Comparison of ENCODE assay signal across 29 cellular contexts in the genomic region with DNA sequence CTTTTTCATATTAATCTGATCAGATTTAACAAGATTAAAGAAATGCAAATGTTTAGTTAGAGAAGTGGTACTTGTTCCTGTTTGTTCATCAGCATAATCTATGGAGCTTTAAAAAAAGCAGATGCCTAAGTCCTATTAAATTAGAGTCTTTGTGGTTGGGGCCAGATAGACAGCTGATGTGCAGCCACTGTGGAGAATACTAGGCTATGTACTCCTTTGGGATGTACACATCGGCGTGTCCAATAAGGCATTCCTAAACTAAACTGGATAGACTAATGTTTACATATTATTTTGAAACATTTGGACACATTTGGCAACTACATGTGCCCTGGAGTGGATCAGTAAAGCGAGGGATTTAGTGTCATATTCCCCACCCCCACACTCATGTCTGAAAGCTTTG.
"Had no signal": no experiment of that assay in that cellular context is flagged by ENCODE, and none has a peak within 500 bp of the region (broad histone marks: within the 10 kb centered on the region; RNA-seq: fewer than 3 reads in every experiment).

No MANE protein-coding gene starts in this region.

- H3K9me3 Mint-ChIP-seq: memory B cell; stimulated activated naive CD8-positive, alpha-beta T cell treated with anti-CD3 and anti-CD28 coated beads, Interleukin-15, amount 100 ng/mL, for 72 hours had no signal

- H3K36me3 Mint-ChIP-seq: immature natural killer cell, memory B cell, natural killer cell had no signal

- H3K36me3 ChIP-seq: esophagus squamous epithelium, heart right ventricle, lower lobe of right lung, ovary, right lobe of liver, suprapubic skin, transverse colon, upper lobe of right lung, uterus had no signal

- H3K4me3 Mint-ChIP-seq: immature natural killer cell; memory B cell; natural killer cell; stimulated activated naive CD8-positive, alpha-beta T cell treated with anti-CD3 and anti-CD28 coated beads, Interleukin-15, amount 100 ng/mL, for 72 hours had no signal

- H3K4me3 ChIP-seq: coronary artery, esophagus squamous epithelium, heart right ventricle, lower lobe of right lung, ovary, right lobe of liver, smooth muscle cell, suprapubic skin, transverse colon, upper lobe of right lung, uterus had no signal

- H3K27ac Mint-ChIP-seq: immature natural killer cell; memory B cell; natural killer cell; stimulated activated naive CD8-positive, alpha-beta T cell treated with anti-CD3 and anti-CD28 coated beads, Interleukin-15, amount 100 ng/mL, for 72 hours had no signal

- H3K4me1 ChIP-seq: esophagus squamous epithelium, heart right ventricle, lower lobe of right lung, right lobe of liver, suprapubic skin, transverse colon, upper lobe of right lung, uterus had no signal

- H3K4me2 ChIP-seq: smooth muscle cell had no signal

- H3K9me3 ChIP-seq: esophagus squamous epithelium, heart right ventricle, lower lobe of right lung, ovary, right lobe of liver, suprapubic skin, transverse colon, upper lobe of right lung, uterus had no signal

- H3K27me3 Mint-ChIP-seq: memory B cell; stimulated activated naive CD8-positive, alpha-beta T cell treated with anti-CD3 and anti-CD28 coated beads, Interleukin-15, amount 100 ng/mL, for 72 hours had no signal

- H3K27ac ChIP-seq: coronary artery, esophagus squamous epithelium, heart right ventricle, lower lobe of right lung, ovary, right lobe of liver, suprapubic skin, transverse colon, upper lobe of right lung, uterus had no signal

- H3K4me1 Mint-ChIP-seq: immature natural killer cell; memory B cell; natural killer cell; stimulated activated naive CD8-positive, alpha-beta T cell treated with anti-CD3 and anti-CD28 coated beads, Interleukin-15, amount 100 ng/mL, for 72 hours had no signal

- H3K27me3 ChIP-seq: esophagus squamous epithelium, heart right ventricle, ovary, right lobe of liver, suprapubic skin, transverse colon, upper lobe of right lung, uterus had no signal

- DNase-seq: dermis blood vessel endothelial cell; effector memory CD4-positive, alpha-beta T cell; esophagus squamous epithelium; foreskin melanocyte; glutamatergic neuron; heart right ventricle; hypothalamus; immature natural killer cell; left ventricle myocardium superior; lower lobe of right lung; natural killer cell; occipital lobe; ovary; posterior cingulate gyrus; retina; right lobe of liver; stimulated activated CD4-positive, alpha-beta T cell treated with anti-CD3 and anti-CD28 coated beads, Interleukin-12 subunit alpha, Interleukin-12 subunit beta, amount 100 ng/mL, for 4 hours; stimulated activated CD4-positive, alpha-beta T cell treated with anti-CD3 and anti-CD28 coated beads, Interleukin-1b, Interleukin-23, amount 100 ng/mL, for 48 hours; stimulated activated CD4-positive, alpha-beta T cell treated with anti-CD3 and anti-CD28 coated beads, Interleukin-4, amount 100 ng/mL, for 1 hour; stimulated activated CD8-positive, alpha-beta memory T cell treated with anti-CD3 and anti-CD28 coated beads, Interleukin-4, amount 100 ng/mL, for 48 hours; stimulated activated naive CD4-positive, alpha-beta T cell; stimulated activated naive CD8-positive, alpha-beta T cell treated with anti-CD3 and anti-CD28 coated beads, Interleukin-15, amount 100 ng/mL, for 72 hours; transverse colon; upper lobe of right lung; uterus had no signal
